In the genomic region with DNA sequence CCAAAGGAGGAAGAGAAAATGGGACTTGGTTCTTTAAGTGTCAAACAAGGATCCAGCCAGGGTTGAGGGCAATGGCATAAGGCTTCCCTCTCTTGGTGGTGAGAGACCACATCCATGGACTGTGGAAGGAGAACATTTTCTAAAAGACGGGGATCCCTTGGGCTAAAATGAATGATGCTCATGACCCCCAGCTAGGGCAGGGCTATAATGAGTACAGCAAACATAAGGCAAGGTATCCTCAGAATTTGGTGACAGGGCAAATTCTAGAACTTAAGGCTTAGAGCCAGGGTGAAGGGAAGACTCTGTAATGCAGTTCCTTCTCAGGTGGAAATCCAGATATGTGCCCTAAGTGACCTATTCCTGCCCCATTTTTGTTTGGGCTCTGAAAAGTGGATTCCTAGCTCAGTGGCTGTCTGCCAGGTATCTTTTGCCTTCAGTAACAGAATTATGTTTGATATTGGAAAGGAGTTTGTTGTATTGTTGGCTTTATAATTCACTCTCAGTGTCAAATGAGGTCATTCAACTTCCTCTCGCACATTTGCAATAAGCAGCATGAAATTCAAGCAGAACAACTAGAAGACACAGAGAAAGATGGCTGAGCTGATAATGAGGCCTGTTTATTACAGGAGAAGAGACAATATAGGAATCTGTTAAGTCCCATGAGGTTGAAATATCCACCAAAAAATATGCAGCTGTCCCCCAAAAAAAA, we compare ENCODE assay signal across 13 cellular contexts.
A peak's percentile ranks its signal among the peaks of the same experiment; 100 is the strongest.
DNase-seq lines count a peak whose midpoint lies in the region; TF ChIP-seq lines count a peak whose summit lies in the region.
"Had no signal": no experiment of that assay in that cellular context is flagged by ENCODE, and none has a peak within 500 bp of the region (broad histone marks: within the 10 kb centered on the region; RNA-seq: fewer than 3 reads in every experiment).

No MANE protein-coding gene starts in this region.

- H3K36me3 Mint-ChIP-seq in T-helper 1 cell treated with Interleukin-12 subunit alpha and Interleukin-12 subunit beta and Interleukin-4 antibody, amounts not matched to agents 30 μg/mL and 1 μg/mL, for 36 hours (ENCODE audit: low read depth), result peaks cover 84% of the 10 kb centered on the region

- H3K4me1 ChIP-seq in OCI-LY1 (ENCODE audit: insufficient read depth, low read length, severe bottlenecking) (peaks cover 100% of the 10 kb centered on the region), duodenal mucosa (ENCODE audit: control insufficient read depth in 1 of 2, insufficient read depth in 2 of 2, low read length in 2 of 2) (peaks cover 0 to 12% of the 10 kb centered on the region in 2 donors), spleen (peaks cover 30 to 99% (median 59%) of the 10 kb centered on the region in 6 donors)

- no peaks in the 10 kb centered on the region for H4K20me1 ChIP-seq in OCI-LY1 (ENCODE audit: insufficient read depth, low read length)

- H3K27me3 ChIP-seq in OCI-LY1 (ENCODE audit: insufficient read depth, low read length) (no peaks in the 10 kb centered on the region), duodenal mucosa (ENCODE audit: control insufficient read depth in 1 of 2, insufficient read depth in 2 of 2, low read length in 2 of 2) (no peaks in the 10 kb centered on the region), spleen (replicated peaks in 1 of 7) (no peaks in the 10 kb centered on the region)

- DNase-seq in T-helper 1 cell, result no peak
- DNase-seq in spleen, result no peak
- DNase-seq in NCI-H1436 treated with DMSO at 0.1 percent for 48 hours (lab: John Stamatoyannopoulos, UW), result no peak
- no peak for DNase-seq in COR-L47 (lab: John Stamatoyannopoulos, UW)
- DNase-seq in ecto neural progenitor cell (ENCODE audit: low spot score), result no peak
- DNase-seq: 8988T; DMS153; NCI-H187 treated with DMSO at 0.1 percent for 48 hours; stimulated activated CD4-positive, alpha-beta T cell treated with anti-CD3 and anti-CD28 coated beads, Interleukin-2, amount 100 ng/mL, for 24 hours had no signal

- H3K4me3 Mint-ChIP-seq in T-helper 1 cell treated with Interleukin-12 subunit alpha and Interleukin-12 subunit beta and Interleukin-4 antibody, amounts not matched to agents 30 μg/mL and 1 μg/mL, for 36 hours, result peak overlapping the region; percentile 87

- H3K27ac ChIP-seq in OCI-LY1 (ENCODE audit: low read depth, low read length, poor library complexity, severe bottlenecking) (peak overlapping the region; percentile 97), duodenal mucosa (ENCODE audit: low read depth, low read length) (peak overlapping the region; percentile 39), spleen (peak overlapping the region; percentile 37 to 90 (median 70))

- intact Hi-C loops in spleen (cut with DNase I; ENCODE audit: low total_unique reads), result no loop called here

- H2AFZ ChIP-seq in OCI-LY1 (ENCODE audit: low read length), result no peak overlapping the region

- H3K27ac Mint-ChIP-seq in T-helper 1 cell treated with Interleukin-12 subunit alpha and Interleukin-12 subunit beta and Interleukin-4 antibody, amounts not matched to agents 30 μg/mL and 1 μg/mL, for 36 hours, result peak overlapping the region; percentile 93

- H3K27me3 Mint-ChIP-seq in T-helper 1 cell treated with Interleukin-12 subunit alpha and Interleukin-12 subunit beta and Interleukin-4 antibody, amounts not matched to agents 30 μg/mL and 1 μg/mL, for 36 hours (ENCODE audit: low read depth), result no peaks in the 10 kb centered on the region

- H3K4me3 ChIP-seq in OCI-LY1 (ENCODE audit: low read depth, low read length, poor library complexity, severe bottlenecking) (no peak overlapping the region), duodenal mucosa (ENCODE audit: low read depth in 1 of 2, low read length in 2 of 2) (no peak overlapping the region), spleen (peak overlapping the region in 1 of 8 donors; percentile 15)
- H3K4me3 ChIP-seq: thoracic aorta had no signal

- peak overlapping the region; percentile 39 for H3K9ac ChIP-seq in OCI-LY1 (ENCODE audit: low read length)
- H3K9ac ChIP-seq in duodenal mucosa (ENCODE audit: low read depth in 1 of 2, low read length in 2 of 2), result no peak overlapping the region

- peaks cover 5% of the 10 kb centered on the region; the same call in 1 of the 2 replicates for H3K36me3 ChIP-seq in OCI-LY1 (ENCODE audit: insufficient read depth, low read length)
- H3K36me3 ChIP-seq in duodenal mucosa (ENCODE audit: control insufficient read depth in 1 of 2, insufficient read depth in 2 of 2, low read length in 2 of 2), result no peaks in the 10 kb centered on the region
- no peaks in the 10 kb centered on the region for H3K36me3 ChIP-seq in spleen
- H3K36me3 ChIP-seq: thoracic aorta had no signal

- TF ChIP-seq POLR2A in spleen (IDR thresholded peaks at IDR 0.05), result no peak

- H3K9me3 ChIP-seq in OCI-LY1 (ENCODE audit: low read length) (no peaks in the 10 kb centered on the region), duodenal mucosa (ENCODE audit: control insufficient read depth in 1 of 2, low read length in 2 of 2) (no peaks in the 10 kb centered on the region), spleen (no peaks in the 10 kb centered on the region)
- H3K9me3 ChIP-seq: thoracic aorta had no signal

- no peaks in the 10 kb centered on the region for H3K79me2 ChIP-seq in OCI-LY1 (ENCODE audit: insufficient read depth, low read length)

- H3K9me2 ChIP-seq in OCI-LY1 (ENCODE audit: low read depth, low read length), result no peaks in the 10 kb centered on the region

- peak overlapping the region; percentile 73 for H3K4me2 ChIP-seq in OCI-LY1 (ENCODE audit: low read length)

- WGBS in spleen, 5 donors, result 49 to 63% (median 55%) methylated on average over 2 of the region's 2 CpGs

- H3K9me3 Mint-ChIP-seq in T-helper 1 cell treated with Interleukin-12 subunit alpha and Interleukin-12 subunit beta and Interleukin-4 antibody, amounts not matched to agents 30 μg/mL and 1 μg/mL, for 36 hours, result no peaks in the 10 kb centered on the region

- H3K4me1 Mint-ChIP-seq in T-helper 1 cell treated with Interleukin-12 subunit alpha and Interleukin-12 subunit beta and Interleukin-4 antibody, amounts not matched to agents 30 μg/mL and 1 μg/mL, for 36 hours (ENCODE audit: low read depth), result peaks cover 80% of the 10 kb centered on the region

- no peak for TF ChIP-seq CTCF in OCI-LY1 (IDR thresholded peaks at IDR 0.05; ENCODE audit: low read length)
- TF ChIP-seq CTCF in spleen (IDR thresholded peaks at IDR 0.05 in 8 of 11, conservative IDR thresholded peaks at IDR 0.05 in 3 of 11), result no peak

- H3F3A ChIP-seq in OCI-LY1 (ENCODE audit: insufficient read depth, low read length), result 0 out of 2 replicates have a peak, but pooled peaks cover 12% of the 10 kb centered on the region

Comparison
In these comparisons a context has a peak if more than half of its experiments do, and no peak if none do; other contexts are left out.
1. H3K27ac ChIP-seq: peak in every context shown above with its lines; median percentile 97 in OCI-LY1; 70 in spleen; 39 in duodenal mucosa.